ENCODE assay signal across 1 cellular context in genomic region chr3:129695203-129695602, GRCh38.
A peak's percentile ranks its signal among the peaks of the same experiment; 100 is the strongest.
TF ChIP-seq lines count a peak whose summit lies in the region.

No MANE protein-coding gene starts in this region.

TF ChIP-seq in IMR-90, 13 proteins besides CTCF, POLR2A, EP300 and RAD21 (continued from another document):
- TF ChIP-seq MXI1 (IDR thresholded peaks at IDR 0.05; ENCODE audit: borderline replicate concordance, low read depth, low read length) = no peak
- TF ChIP-seq CEBPB (IDR thresholded peaks at IDR 0.05; ENCODE audit: low read depth, low read length) = peak; percentile 69
- TF ChIP-seq MAFK (IDR thresholded peaks at IDR 0.05; ENCODE audit: low read depth, low read length) = no peak
- TF ChIP-seq MAZ (IDR thresholded peaks at IDR 0.05; ENCODE audit: borderline replicate concordance, low read depth, low read length) = no peak
- no peak for TF ChIP-seq RFX5 (IDR thresholded peaks at IDR 0.05; ENCODE audit: low read depth, low read length)
- no peak for TF ChIP-seq CHD1 (IDR thresholded peaks at IDR 0.05; ENCODE audit: low read depth, low read length)
TF ChIP-seq in IMR-90: peak in this region for 1.
